1 cellular context compared by ENCODE assay signal in genomic region chr3:64023861-64024223, GRCh38.
TF ChIP-seq lines count a peak whose summit lies in the region.

No MANE protein-coding gene starts in this region.

TF ChIP-seq in GM23338, 12 proteins besides CTCF, POLR2A, EP300 and RAD21 (continued from another document):
- TF ChIP-seq CREB1 (CRISPR knock-in tag; IDR thresholded peaks at IDR 0.05; ENCODE audit: low read depth) (no peak), NANOG (IDR thresholded peaks at IDR 0.05; ENCODE audit: borderline replicate concordance) (no peak), EZH2 (IDR thresholded peaks at IDR 0.05; ENCODE audit: low read depth, unreplicated experiment) (no peak)
- TF ChIP-seq, protein P1, sequence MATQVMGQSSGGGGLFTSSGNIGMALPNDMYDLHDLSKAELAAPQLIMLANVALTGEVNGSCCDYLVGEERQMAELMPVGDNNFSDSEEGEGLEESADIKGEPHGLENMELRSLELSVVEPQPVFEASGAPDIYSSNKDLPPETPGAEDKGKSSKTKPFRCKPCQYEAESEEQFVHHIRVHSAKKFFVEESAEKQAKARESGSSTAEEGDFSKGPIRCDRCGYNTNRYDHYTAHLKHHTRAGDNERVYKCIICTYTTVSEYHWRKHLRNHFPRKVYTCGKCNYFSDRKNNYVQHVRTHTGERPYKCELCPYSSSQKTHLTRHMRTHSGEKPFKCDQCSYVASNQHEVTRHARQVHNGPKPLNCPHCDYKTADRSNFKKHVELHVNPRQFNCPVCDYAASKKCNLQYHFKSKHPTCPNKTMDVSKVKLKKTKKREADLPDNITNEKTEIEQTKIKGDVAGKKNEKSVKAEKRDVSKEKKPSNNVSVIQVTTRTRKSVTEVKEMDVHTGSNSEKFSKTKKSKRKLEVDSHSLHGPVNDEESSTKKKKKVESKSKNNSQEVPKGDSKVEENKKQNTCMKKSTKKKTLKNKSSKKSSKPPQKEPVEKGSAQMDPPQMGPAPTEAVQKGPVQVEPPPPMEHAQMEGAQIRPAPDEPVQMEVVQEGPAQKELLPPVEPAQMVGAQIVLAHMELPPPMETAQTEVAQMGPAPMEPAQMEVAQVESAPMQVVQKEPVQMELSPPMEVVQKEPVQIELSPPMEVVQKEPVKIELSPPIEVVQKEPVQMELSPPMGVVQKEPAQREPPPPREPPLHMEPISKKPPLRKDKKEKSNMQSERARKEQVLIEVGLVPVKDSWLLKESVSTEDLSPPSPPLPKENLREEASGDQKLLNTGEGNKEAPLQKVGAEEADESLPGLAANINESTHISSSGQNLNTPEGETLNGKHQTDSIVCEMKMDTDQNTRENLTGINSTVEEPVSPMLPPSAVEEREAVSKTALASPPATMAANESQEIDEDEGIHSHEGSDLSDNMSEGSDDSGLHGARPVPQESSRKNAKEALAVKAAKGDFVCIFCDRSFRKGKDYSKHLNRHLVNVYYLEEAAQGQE (IDR thresholded peaks at IDR 0.05; ENCODE audit: unreplicated experiment) = no peak
